2 cellular contexts compared by ENCODE assay signal in the genomic region with DNA sequence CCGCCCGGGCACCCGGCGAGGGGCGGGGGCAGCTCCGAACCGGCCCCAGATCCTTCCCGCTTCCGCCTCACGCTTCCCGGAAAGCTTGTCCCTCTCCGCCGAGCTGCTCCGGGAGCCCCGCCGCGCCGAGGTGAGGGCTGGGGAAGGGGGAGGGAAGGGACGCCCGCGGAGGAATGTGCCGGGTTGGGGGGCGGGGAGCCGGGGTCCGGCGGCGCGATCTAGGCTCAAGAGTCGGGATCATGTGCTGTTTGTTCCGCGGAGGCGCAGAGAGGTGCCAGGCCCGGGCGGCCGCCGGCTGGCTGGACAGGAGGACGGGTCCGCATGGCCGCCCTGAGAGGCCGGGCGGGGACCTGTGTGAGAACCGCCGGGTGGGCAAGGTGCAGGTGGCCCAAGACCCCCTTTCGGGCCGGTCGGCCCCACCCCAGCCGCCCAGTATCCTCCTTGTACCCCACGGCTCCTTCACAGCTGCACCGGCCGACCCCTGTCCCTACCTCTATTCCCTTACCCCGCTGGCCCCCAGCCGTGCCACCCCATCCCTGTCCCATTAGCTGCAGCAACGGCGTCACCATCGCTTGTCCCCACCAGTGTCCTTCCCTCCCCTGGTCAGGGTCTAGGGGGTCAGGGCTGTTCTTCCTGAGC.
A peak's percentile ranks its signal among the peaks of the same experiment; 100 is the strongest.
TF ChIP-seq lines count a peak whose summit lies in the region.

No MANE protein-coding gene starts in this region.

TF ChIP-seq in HCT116, 20 proteins besides CTCF, POLR2A, EP300 and RAD21:
- 0 out of 2 replicates have a peak, but pooled peaks have one; percentile 1 for TF ChIP-seq POLR2AphosphoS5 (IDR thresholded peaks at IDR 0.05; ENCODE audit: low read depth, low read length)
- TF ChIP-seq EZH2phosphoT487 (IDR thresholded peaks at IDR 0.05; ENCODE audit: borderline replicate concordance) = no peak
- TF ChIP-seq, protein P1, sequence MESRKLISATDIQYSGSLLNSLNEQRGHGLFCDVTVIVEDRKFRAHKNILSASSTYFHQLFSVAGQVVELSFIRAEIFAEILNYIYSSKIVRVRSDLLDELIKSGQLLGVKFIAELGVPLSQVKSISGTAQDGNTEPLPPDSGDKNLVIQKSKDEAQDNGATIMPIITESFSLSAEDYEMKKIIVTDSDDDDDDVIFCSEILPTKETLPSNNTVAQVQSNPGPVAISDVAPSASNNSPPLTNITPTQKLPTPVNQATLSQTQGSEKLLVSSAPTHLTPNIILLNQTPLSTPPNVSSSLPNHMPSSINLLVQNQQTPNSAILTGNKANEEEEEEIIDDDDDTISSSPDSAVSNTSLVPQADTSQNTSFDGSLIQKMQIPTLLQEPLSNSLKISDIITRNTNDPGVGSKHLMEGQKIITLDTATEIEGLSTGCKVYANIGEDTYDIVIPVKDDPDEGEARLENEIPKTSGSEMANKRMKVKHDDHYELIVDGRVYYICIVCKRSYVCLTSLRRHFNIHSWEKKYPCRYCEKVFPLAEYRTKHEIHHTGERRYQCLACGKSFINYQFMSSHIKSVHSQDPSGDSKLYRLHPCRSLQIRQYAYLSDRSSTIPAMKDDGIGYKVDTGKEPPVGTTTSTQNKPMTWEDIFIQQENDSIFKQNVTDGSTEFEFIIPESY (IDR thresholded peaks at IDR 0.05; ENCODE audit: extremely low read depth, insufficient replicate concordance, low read length) = no peak
- 0 out of 2 replicates have a peak, but pooled peaks have one; percentile 7 for TF ChIP-seq ZFX (IDR thresholded peaks at IDR 0.05)
- TF ChIP-seq SIN3A (IDR thresholded peaks at IDR 0.05; ENCODE audit: low read depth) = peak; percentile 41; the same call in 1 of the 2 replicates
- TF ChIP-seq EZH2 (IDR thresholded peaks at IDR 0.05) = no peak
- no peak for TF ChIP-seq SP1 (IDR thresholded peaks at IDR 0.05; ENCODE audit: low read depth)

TF ChIP-seq in H1, 55 proteins besides CTCF, POLR2A, EP300 and RAD21:
- TF ChIP-seq SAP30 (IDR thresholded peaks at IDR 0.05; ENCODE audit: insufficient read depth, insufficient replicate concordance, low read length) = peak; percentile 32
- TF ChIP-seq HDAC2 (IDR thresholded peaks at IDR 0.05; ENCODE audit: borderline replicate concordance in 1 of 2, low read depth in 2 of 2, low read length in 2 of 2) = 0 out of 4 replicates have a peak, but pooled peaks of 1 of the 2 experiments have one; percentile 12
- no peak for TF ChIP-seq SP2 (IDR thresholded peaks at IDR 0.05; ENCODE audit: low read length)
- TF ChIP-seq ASH2L (IDR thresholded peaks at IDR 0.05; ENCODE audit: low read length) = no peak
- TF ChIP-seq SP1 (IDR thresholded peaks at IDR 0.05; ENCODE audit: low read depth, low read length) = no peak
- TF ChIP-seq PHF8 (conservative IDR thresholded peaks at IDR 0.05; ENCODE audit: low read depth, low read length) = peak; percentile 23; the same call in 1 of the 2 replicates
- TF ChIP-seq GTF2F1 (IDR thresholded peaks at IDR 0.05; ENCODE audit: borderline replicate concordance, low read depth, low read length) = no peak
- TF ChIP-seq TEAD4 (IDR thresholded peaks at IDR 0.05; ENCODE audit: low read depth, low read length) = peak; percentile 65; the same call in 1 of the 2 replicates
- no peak for TF ChIP-seq NANOG (IDR thresholded peaks at IDR 0.05; ENCODE audit: insufficient read depth, low read depth, low read length, poor library complexity, severe bottlenecking)
- no peak for TF ChIP-seq GABPA (IDR thresholded peaks at IDR 0.05; ENCODE audit: borderline replicate concordance, insufficient read depth, low read length)
- peak in 1 of 2 experiments; percentile 47; a peak in 1 of 4 replicates for TF ChIP-seq SIN3A (conservative IDR thresholded peaks at IDR 0.05 in 1 of 2, IDR thresholded peaks at IDR 0.05 in 1 of 2; ENCODE audit: low read depth in 1 of 2, low read length in 2 of 2)
- TF ChIP-seq TAF1 (IDR thresholded peaks at IDR 0.05; ENCODE audit: low read depth, low read length) = 0 out of 2 replicates have a peak, but pooled peaks have one; percentile 12
- peak; percentile 1 for TF ChIP-seq KDM4A (IDR thresholded peaks at IDR 0.05; ENCODE audit: low read depth, low read length, severe bottlenecking)
